10 cellular contexts compared by ENCODE assay signal in the genomic region with DNA sequence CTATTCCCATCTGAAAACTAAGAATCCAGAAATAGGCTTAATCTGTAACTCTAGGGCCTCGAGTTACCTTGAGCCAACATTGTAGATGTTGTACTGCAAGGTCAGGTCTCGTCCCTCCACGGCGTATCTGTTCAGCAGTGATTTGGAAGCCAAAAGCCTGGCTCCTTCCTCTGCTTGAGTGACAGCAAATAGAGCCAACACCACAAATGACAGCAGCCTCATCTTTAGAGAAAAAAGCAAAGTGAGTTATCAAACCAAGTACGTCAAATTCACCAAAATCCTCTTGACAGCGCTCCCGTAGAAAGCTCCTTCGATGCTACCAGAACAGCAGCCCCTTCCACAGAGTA. TPM values are rescaled to one million over a fixed set of nuclear protein-coding genes. Genes with fewer than 3 reads are reported as not detected.
DNase-seq lines count a peak whose midpoint lies in the region; ATAC-seq, FAIRE-seq and TF ChIP-seq lines count a peak whose summit lies in the region.
"Had no signal": no experiment of that assay in that cellular context is flagged by ENCODE, and none has a peak within 500 bp of the region (broad histone marks: within the 10 kb centered on the region; RNA-seq: fewer than 3 reads in every experiment).

No MANE protein-coding gene starts in this region.

- no peak for DNase-seq in activated CD4-positive, alpha-beta T cell treated with anti-CD3 and anti-CD28 coated beads, Interleukin-2, amount 10 ng/mL, durations not matched to agents 7 days and 5 days
- no peak for DNase-seq in activated CD4-positive, alpha-beta T cell treated with anti-CD3 and anti-CD28 coated beads for 1 hour
- no peak for DNase-seq in activated naive CD8-positive, alpha-beta T cell treated with anti-CD3 and anti-CD28 coated beads, Interleukin-2, amount 10 ng/mL, durations not matched to agents 7 days and 5 days
- DNase-seq in left lung (no peak), testis (no peak), RCC 7860 (ENCODE audit: low spot score) (no peak)
- DNase-seq: activated gamma-delta T cell, COR-L47 had no signal

- WGBS in testis, 2 donors: 11 to 16% methylated on average over 8 of the region's 8 CpGs

- H3K4me1 Mint-ChIP-seq in activated CD4-positive, alpha-beta T cell treated with anti-CD3 and anti-CD28 coated beads, Interleukin-2, amount 10 ng/mL, durations not matched to agents 7 days and 5 days: peaks cover 27% of the 10 kb centered on the region
- peaks cover 26% of the 10 kb centered on the region for H3K4me1 Mint-ChIP-seq in activated naive CD8-positive, alpha-beta T cell treated with anti-CD3 and anti-CD28 coated beads, Interleukin-2, amount 10 ng/mL, durations not matched to agents 7 days and 5 days

- H3K4me3 ChIP-seq in left lung (peak overlapping the region; percentile 78 to 89), testis (peak overlapping the region; percentile 80 to 89)

- H3K4me3 Mint-ChIP-seq in activated CD4-positive, alpha-beta T cell treated with anti-CD3 and anti-CD28 coated beads, Interleukin-2, amount 10 ng/mL, durations not matched to agents 7 days and 5 days: peak overlapping the region; percentile 87
- H3K4me3 Mint-ChIP-seq in activated naive CD8-positive, alpha-beta T cell treated with anti-CD3 and anti-CD28 coated beads, Interleukin-2, amount 10 ng/mL, durations not matched to agents 7 days and 5 days: peak overlapping the region; percentile 92

- no peak for FAIRE-seq in RCC 7860 (lab: Jason Lieb, UNC)

- no peaks in the 10 kb centered on the region for H3K9me3 ChIP-seq in left lung
- H3K9me3 ChIP-seq in testis: no peaks in the 10 kb centered on the region

- intact Hi-C loops in left lung (cut with DNase I): no loop called here
- intact Hi-C loops in testis (cut with DNase I; ENCODE audit: low total_unique reads): no loop called here

- no peaks in the 10 kb centered on the region for H3K9me3 Mint-ChIP-seq in activated CD4-positive, alpha-beta T cell treated with anti-CD3 and anti-CD28 coated beads, Interleukin-2, amount 10 ng/mL, durations not matched to agents 7 days and 5 days
- no peaks in the 10 kb centered on the region for H3K9me3 Mint-ChIP-seq in activated naive CD8-positive, alpha-beta T cell treated with anti-CD3 and anti-CD28 coated beads, Interleukin-2, amount 10 ng/mL, durations not matched to agents 7 days and 5 days

- no peak for TF ChIP-seq POLR2A in testis (IDR thresholded peaks at IDR 0.05)

- H3K36me3 Mint-ChIP-seq in activated CD4-positive, alpha-beta T cell treated with anti-CD3 and anti-CD28 coated beads, Interleukin-2, amount 10 ng/mL, durations not matched to agents 7 days and 5 days (ENCODE audit: low read depth): peaks cover 30% of the 10 kb centered on the region
- peaks cover 22% of the 10 kb centered on the region for H3K36me3 Mint-ChIP-seq in activated naive CD8-positive, alpha-beta T cell treated with anti-CD3 and anti-CD28 coated beads, Interleukin-2, amount 10 ng/mL, durations not matched to agents 7 days and 5 days

- no peaks in the 10 kb centered on the region for H3K27me3 Mint-ChIP-seq in activated CD4-positive, alpha-beta T cell treated with anti-CD3 and anti-CD28 coated beads, Interleukin-2, amount 10 ng/mL, durations not matched to agents 7 days and 5 days
- no peaks in the 10 kb centered on the region for H3K27me3 Mint-ChIP-seq in activated naive CD8-positive, alpha-beta T cell treated with anti-CD3 and anti-CD28 coated beads, Interleukin-2, amount 10 ng/mL, durations not matched to agents 7 days and 5 days

- ATAC-seq in activated naive CD8-positive, alpha-beta T cell treated with anti-CD3 and anti-CD28 coated beads, Interleukin-2, amount 10 ng/mL, durations not matched to agents 7 days and 5 days (ENCODE audit: low read depth): no peak
- ATAC-seq in left lung (no peak), HG03280 (IDR thresholded peaks at IDR 0.05; ENCODE audit: unreplicated experiment) (no peak), HG03159 (IDR thresholded peaks at IDR 0.05; ENCODE audit: unreplicated experiment) (no peak)

- TF ChIP-seq CTCF in left lung (IDR thresholded peaks at IDR 0.05) (no peak), testis (IDR thresholded peaks at IDR 0.05) (no peak)

- H3K27me3 ChIP-seq in left lung (no peaks in the 10 kb centered on the region), testis (no peaks in the 10 kb centered on the region)

- POLR2A ChIA-PET in activated CD4-positive, alpha-beta T cell treated with anti-CD3 and anti-CD28 coated beads, Interleukin-2, amount 10 ng/mL, durations not matched to agents 7 days and 5 days (lab: Charles Lee): no interaction called here
- POLR2A ChIA-PET in activated naive CD8-positive, alpha-beta T cell treated with anti-CD3 and anti-CD28 coated beads, Interleukin-2, amount 10 ng/mL, durations not matched to agents 7 days and 5 days (lab: Charles Lee): interaction anchor here (0.6 to 1.7 kb wide), 6 partner anchors 11 to 86 kb away, joined by 3 to 5 read pairs (median 4); partner anchors contain the start of gene KHDC4

- H3K27ac ChIP-seq in left lung: peak overlapping the region in 1 of 2 donors; percentile 90
- H3K27ac ChIP-seq in testis: no peak overlapping the region

- peaks cover 9 to 34% of the 10 kb centered on the region in 2 donors for H3K4me1 ChIP-seq in left lung
- H3K4me1 ChIP-seq in testis: peaks cover 4% of the 10 kb centered on the region

- H3K27ac Mint-ChIP-seq in activated CD4-positive, alpha-beta T cell treated with anti-CD3 and anti-CD28 coated beads, Interleukin-2, amount 10 ng/mL, durations not matched to agents 7 days and 5 days: peak overlapping the region; percentile 95
- H3K27ac Mint-ChIP-seq in activated naive CD8-positive, alpha-beta T cell treated with anti-CD3 and anti-CD28 coated beads, Interleukin-2, amount 10 ng/mL, durations not matched to agents 7 days and 5 days: peak overlapping the region; percentile 97

- CTCF ChIA-PET in activated CD4-positive, alpha-beta T cell treated with anti-CD3 and anti-CD28 coated beads, Interleukin-2, amount 10 ng/mL, durations not matched to agents 7 days and 5 days (lab: Charles Lee): interaction anchor here (0.6 to 2.2 kb wide), 2 partner anchors 11 to 34 kb away, joined by 3 to 8 read pairs; partner anchors contain the start of gene LAMTOR2

- H3K36me3 ChIP-seq in left lung: peaks cover 0 to 49% of the 10 kb centered on the region in 2 donors
- no peaks in the 10 kb centered on the region for H3K36me3 ChIP-seq in testis (ENCODE audit: low read depth, missing control alignments)

RNA-seq across cellular contexts. Expression of gene SSR2, which starts 0.8 kb away (rescaled TPM):
- 100 to 1,000 TPM; 235 to 273 TPM for total RNA-seq in activated CD4-positive, alpha-beta T cell treated with anti-CD3 and anti-CD28 coated beads, Interleukin-2, amount 10 ng/mL, durations not matched to agents 7 days and 5 days
- total RNA-seq in activated naive CD8-positive, alpha-beta T cell treated with anti-CD3 and anti-CD28 coated beads, Interleukin-2, amount 10 ng/mL, durations not matched to agents 7 days and 5 days: 100 to 1,000 TPM; 204 to 205 TPM
- 100 to 1,000 TPM; 284 to 296 TPM for total RNA-seq in left lung
- 100 to 1,000 TPM; 170 to 216 TPM for total RNA-seq in testis
- 289 TPM for polyA plus RNA-seq in testis (ENCODE audit: insufficient read depth, low read depth, low replicate concordance)

RNA-seq across cellular contexts. Expression of gene UBQLN4, which starts 33.7 kb away (rescaled TPM):
- total RNA-seq in activated CD4-positive, alpha-beta T cell treated with anti-CD3 and anti-CD28 coated beads, Interleukin-2, amount 10 ng/mL, durations not matched to agents 7 days and 5 days: 10 to 100 TPM; 30.8 to 34.0 TPM
- 10 to 100 TPM; 31.9 to 37.9 TPM for total RNA-seq in activated naive CD8-positive, alpha-beta T cell treated with anti-CD3 and anti-CD28 coated beads, Interleukin-2, amount 10 ng/mL, durations not matched to agents 7 days and 5 days
- 10 to 100 TPM; 28.7 to 35.9 TPM for total RNA-seq in left lung
- total RNA-seq in testis: 10 to 100 TPM; 41.0 to 42.7 TPM
- polyA plus RNA-seq in testis (ENCODE audit: insufficient read depth, low read depth, low replicate concordance): 34.4 TPM

RNA-seq across cellular contexts. Expression of gene LAMTOR2, which starts 34.7 kb away (rescaled TPM):
- total RNA-seq in activated CD4-positive, alpha-beta T cell treated with anti-CD3 and anti-CD28 coated beads, Interleukin-2, amount 10 ng/mL, durations not matched to agents 7 days and 5 days: 10 to 100 TPM; 41.3 to 61.0 TPM
- 10 to 100 TPM; 50.9 to 52.6 TPM for total RNA-seq in activated naive CD8-positive, alpha-beta T cell treated with anti-CD3 and anti-CD28 coated beads, Interleukin-2, amount 10 ng/mL, durations not matched to agents 7 days and 5 days
- total RNA-seq in left lung: 10 to 100 TPM; 65.4 to 71.0 TPM
- 10 to 100 TPM; 47.6 to 50.4 TPM for total RNA-seq in testis
- polyA plus RNA-seq in testis (ENCODE audit: insufficient read depth, low read depth, low replicate concordance): 55.5 TPM

RNA-seq across cellular contexts. Expression of gene RAB25, which starts 41.0 kb away (rescaled TPM):
- under 1 TPM in 1 of 2 experiments, not detected in 1; 0.50 TPM for total RNA-seq in activated CD4-positive, alpha-beta T cell treated with anti-CD3 and anti-CD28 coated beads, Interleukin-2, amount 10 ng/mL, durations not matched to agents 7 days and 5 days
- under 1 TPM; 0.86 to 0.91 TPM for total RNA-seq in activated naive CD8-positive, alpha-beta T cell treated with anti-CD3 and anti-CD28 coated beads, Interleukin-2, amount 10 ng/mL, durations not matched to agents 7 days and 5 days
- 100 to 1,000 TPM in 1 of 2 donors, 10 to 100 TPM in 1; 59.4 to 148 TPM for total RNA-seq in left lung
- total RNA-seq in testis: 1 to 10 TPM; 1.2 to 2.0 TPM
- 2.1 TPM for polyA plus RNA-seq in testis (ENCODE audit: insufficient read depth, low read depth, low replicate concordance)

RNA-seq across cellular contexts. Expression of gene ARHGEF2, which starts 41.6 kb away (rescaled TPM):
- 100 to 1,000 TPM; 157 to 191 TPM for total RNA-seq in activated CD4-positive, alpha-beta T cell treated with anti-CD3 and anti-CD28 coated beads, Interleukin-2, amount 10 ng/mL, durations not matched to agents 7 days and 5 days
- total RNA-seq in activated naive CD8-positive, alpha-beta T cell treated with anti-CD3 and anti-CD28 coated beads, Interleukin-2, amount 10 ng/mL, durations not matched to agents 7 days and 5 days: 100 to 1,000 TPM; 151 to 155 TPM
- total RNA-seq in left lung (100 to 1,000 TPM; 158 to 290 TPM), testis (100 to 1,000 TPM in 1 of 2 donors, 10 to 100 TPM in 1; 56.6 to 124 TPM)
- 88.8 TPM for polyA plus RNA-seq in testis (ENCODE audit: insufficient read depth, low read depth, low replicate concordance)
